In genomic region chr17:29048440-29049360, GRCh38 we compare ENCODE assay signal across 1 cellular context.
TF ChIP-seq lines count a peak whose summit lies in the region.

No MANE protein-coding gene starts in this region.

TF ChIP-seq in IMR-90, 13 proteins besides CTCF, POLR2A, EP300 and RAD21 (continued from another document):
- TF ChIP-seq RCOR1 (IDR thresholded peaks at IDR 0.05; ENCODE audit: insufficient replicate concordance, low read length) (no peak), FOS (IDR thresholded peaks at IDR 0.05; ENCODE audit: low read depth, low read length) (no peak), BHLHE40 (IDR thresholded peaks at IDR 0.05; ENCODE audit: low read depth, low read length) (no peak)
